ENCODE assay signal across 22 cellular contexts in genomic region chr2:43714164-43714563, GRCh38. TPM values are rescaled to one million over a fixed set of nuclear protein-coding genes. Genes with fewer than 3 reads are reported as not detected.
DNase-seq lines count a peak whose midpoint lies in the region; ATAC-seq and TF ChIP-seq lines count a peak whose summit lies in the region.
"Had no signal": no experiment of that assay in that cellular context is flagged by ENCODE, and none has a peak within 500 bp of the region (broad histone marks: within the 10 kb centered on the region; RNA-seq: fewer than 3 reads in every experiment).

No MANE protein-coding gene starts in this region.

- H3K27me3 ChIP-seq in mammary epithelial cell (ENCODE audit: insufficient read depth, low read length) (no peaks in the 10 kb centered on the region), MG63 (no peaks in the 10 kb centered on the region)
- H3K27me3 ChIP-seq: ascending aorta, upper lobe of left lung had no signal

- no peak overlapping the region for H3K9ac ChIP-seq in mammary epithelial cell (ENCODE audit: insufficient read depth, low read length)

- BruUV-seq in mammary epithelial cell (replicated peaks; lab: Mats Ljungman, UMichigan): no TSS peak

- H3K79me2 ChIP-seq in mammary epithelial cell (ENCODE audit: insufficient read depth, low read length): no peaks in the 10 kb centered on the region

- no peak overlapping the region for H3K4me2 ChIP-seq in mammary epithelial cell (ENCODE audit: insufficient read depth, low read depth, low read length)

- no peak for ATAC-seq in HG03354 (IDR thresholded peaks at IDR 0.05; ENCODE audit: poor library complexity, severe bottlenecking, unreplicated experiment)
- no peak for ATAC-seq in stimulated activated naive CD8-positive, alpha-beta T cell treated with anti-CD3 and anti-CD28 coated beads, Interleukin-15, Interleukin-2, amounts not matched to agents 100 U/mL and 50 U/mL, for 24 hours
- ATAC-seq: HCT116; Panc1; sciatic nerve; stimulated activated effector memory CD8-positive, alpha-beta T cell treated with anti-CD3 and anti-CD28 coated beads, Interleukin-12 subunit alpha, Interleukin-12 subunit beta, amount 100 ng/mL, for 72 hours had no signal

- peaks cover 23% of the 10 kb centered on the region for H3K36me3 Mint-ChIP-seq in osteocyte (ENCODE audit: unreplicated experiment)
- H3K36me3 Mint-ChIP-seq: stimulated activated effector memory CD8-positive, alpha-beta T cell treated with anti-CD3 and anti-CD28 coated beads, Interleukin-12 subunit alpha, Interleukin-12 subunit beta, amount 100 ng/mL, for 72 hours had no signal

- H3K36me3 ChIP-seq in mammary epithelial cell (ENCODE audit: insufficient read depth, low read length) (no peaks in the 10 kb centered on the region), MG63 (no peaks in the 10 kb centered on the region)
- H3K36me3 ChIP-seq: WERI-Rb-1 had no signal

- CTCF ChIA-PET in mammary epithelial cell (lab: Charles Lee; ENCODE audit: low non-redundant PET): no interaction called here

- H3K4me3 ChIP-seq in AG10803 (ENCODE audit: low read length): no peak overlapping the region
- no peak overlapping the region for H3K4me3 ChIP-seq in mammary epithelial cell (replicated peaks in 1 of 3; ENCODE audit: insufficient read depth in 1 of 3, low read depth in 2 of 3, low read length in 3 of 3)
- no peak overlapping the region for H3K4me3 ChIP-seq in MG63
- H3K4me3 ChIP-seq: ascending aorta, upper lobe of left lung had no signal

- no peak overlapping the region for H3K27ac ChIP-seq in mammary epithelial cell (ENCODE audit: insufficient read depth, low read depth, low read length)
- H3K27ac ChIP-seq: ascending aorta, upper lobe of left lung, WERI-Rb-1 had no signal

- H3K27me3 Mint-ChIP-seq in osteocyte (ENCODE audit: unreplicated experiment): no peaks in the 10 kb centered on the region

- no peak overlapping the region for H3K27ac Mint-ChIP-seq in osteocyte (ENCODE audit: unreplicated experiment)
- H3K27ac Mint-ChIP-seq: dendritic cell treated with granulocyte-macrophage colony-stimulating factor and Interleukin-4, amounts not matched to agents 40 ng/mL and 50 ng/mL, for 4 days; stimulated activated effector memory CD8-positive, alpha-beta T cell treated with anti-CD3 and anti-CD28 coated beads, Interleukin-12 subunit alpha, Interleukin-12 subunit beta, amount 100 ng/mL, for 72 hours had no signal

- in situ Hi-C loops in mammary epithelial cell (cut with MboI; ENCODE audit: low sequenced_read_pairs in 2 of 2): no loop called here

- peak; percentile 33 for DNase-seq in AG10803 (ENCODE audit: low read depth)
- peak; percentile 29 for DNase-seq in HT1080 (ENCODE audit: low read depth)
- DNase-seq in mammary epithelial cell: peak; percentile 61
- DNase-seq in left kidney (ENCODE audit: low read depth, low spot score): peak; percentile 15
- DNase-seq in osteocyte (ENCODE audit: extremely low spot score, unreplicated experiment): no peak
- DNase-seq in MG63: no peak
- DNase-seq in stimulated activated naive CD8-positive, alpha-beta T cell treated with anti-CD3 and anti-CD28 coated beads, Interleukin-15, Interleukin-2, amounts not matched to agents 100 U/mL and 50 U/mL, for 24 hours: no peak
- DNase-seq: activated CD8-positive, alpha-beta memory T cell treated with anti-CD3 and anti-CD28 coated beads for 24 hours; C1 segment of cervical spinal cord; Karpas-422; NCI-H1694 treated with DMSO at 0.1 percent for 48 hours; NCI-H524 treated with DMSO at 0.1 percent for 48 hours; upper lobe of left lung; WERI-Rb-1 had no signal

- peaks cover 2% of the 10 kb centered on the region for H3K4me1 Mint-ChIP-seq in osteocyte (ENCODE audit: unreplicated experiment)
- H3K4me1 Mint-ChIP-seq: neural crest cell; stimulated activated effector memory CD8-positive, alpha-beta T cell treated with anti-CD3 and anti-CD28 coated beads, Interleukin-12 subunit alpha, Interleukin-12 subunit beta, amount 100 ng/mL, for 72 hours had no signal

- H2AFZ ChIP-seq in mammary epithelial cell (ENCODE audit: low read depth, low read length): no peak overlapping the region

- H4K20me1 ChIP-seq in mammary epithelial cell (ENCODE audit: insufficient read depth, low read length): no peaks in the 10 kb centered on the region

- TF ChIP-seq CTCF in AG10803 (conservative IDR thresholded peaks at IDR 0.05; ENCODE audit: low read length) (no peak), mammary epithelial cell (conservative IDR thresholded peaks at IDR 0.05 in 1 of 2, IDR thresholded peaks at IDR 0.05 in 1 of 2; ENCODE audit: extremely low read depth in 1 of 2, insufficient read depth in 1 of 2, low read depth in 1 of 2, low read length in 2 of 2) (no peak), osteocyte (IDR thresholded peaks at IDR 0.05) (no peak)

- WGBS in mammary epithelial cell (ENCODE audit: low coverage, missing lambda C conversion rate): 33% methylated on average over 2 of the region's 2 CpGs

- no peaks in the 10 kb centered on the region for H3K9me3 ChIP-seq in mammary epithelial cell (replicated peaks; ENCODE audit: insufficient read depth, low read length)
- no peaks in the 10 kb centered on the region for H3K9me3 ChIP-seq in MG63
- H3K9me3 ChIP-seq: ascending aorta, upper lobe of left lung had no signal

- dilution Hi-C loops in mammary epithelial cell (cut with HindIII; ENCODE audit: low sequenced_read_pairs): no loop called here

- intact Hi-C loops in mammary epithelial cell (cut with micrococcal nuclease): no loop called here

- H3K4me1 ChIP-seq in mammary epithelial cell (ENCODE audit: insufficient read depth, low read length): peaks cover 4% of the 10 kb centered on the region
- H3K4me1 ChIP-seq: ascending aorta, upper lobe of left lung had no signal

- no peaks in the 10 kb centered on the region for H3K9me3 Mint-ChIP-seq in osteocyte (ENCODE audit: unreplicated experiment)
- H3K9me3 Mint-ChIP-seq: dendritic cell treated with granulocyte-macrophage colony-stimulating factor and Interleukin-4, amounts not matched to agents 40 ng/mL and 50 ng/mL, for 4 days; neural crest cell; stimulated activated effector memory CD8-positive, alpha-beta T cell treated with anti-CD3 and anti-CD28 coated beads, Interleukin-12 subunit alpha, Interleukin-12 subunit beta, amount 100 ng/mL, for 72 hours had no signal

- no peak overlapping the region for H3K4me3 Mint-ChIP-seq in osteocyte (ENCODE audit: unreplicated experiment)
- H3K4me3 Mint-ChIP-seq: dendritic cell treated with granulocyte-macrophage colony-stimulating factor and Interleukin-4, amounts not matched to agents 40 ng/mL and 50 ng/mL, for 4 days; neural crest cell; stimulated activated effector memory CD8-positive, alpha-beta T cell treated with anti-CD3 and anti-CD28 coated beads, Interleukin-12 subunit alpha, Interleukin-12 subunit beta, amount 100 ng/mL, for 72 hours had no signal

RNA-seq across cellular contexts. Expression of gene C1GALT1C1L, which starts 37.9 kb away (rescaled TPM):
- 0.87 and 1.7 TPM in 2 replicates for total RNA-seq in HT1080 (2014; rRNA removed; shearing (Covaris generic))
- polyA plus RNA-seq in HT1080 (2015; cell fraction: cytosol; rRNA removed): 0.79 and 2.0 TPM in 2 replicates
- 0.92 and 1.2 TPM in 2 replicates for polyA plus RNA-seq in HT1080 (2015; cell fraction: nucleus; rRNA removed)
- total RNA-seq in mammary epithelial cell (under 1 TPM; 0.61 to 0.67 TPM), osteocyte (not detected in 2 replicates)
- polyA plus RNA-seq in mammary epithelial cell: 0.42 TPM
- not detected for polyA minus RNA-seq in mammary epithelial cell
- total RNA-seq in MG63 (2014; rRNA removed; shearing (Covaris generic); ENCODE audit: low replicate concordance): not detected in 2 replicates
- total RNA-seq: ascending aorta, neural crest cell had no signal

RNA-seq across cellular contexts. Expression of gene DYNC2LI1, which starts 59.7 kb away (rescaled TPM):
- total RNA-seq in HT1080 (2014; rRNA removed; shearing (Covaris generic)): 4.8 and 7.5 TPM in 2 replicates
- polyA plus RNA-seq in HT1080 (2015; cell fraction: cytosol; rRNA removed): 10.0 and 13.6 TPM in 2 replicates
- 25.1 and 29.7 TPM in 2 replicates for polyA plus RNA-seq in HT1080 (2015; cell fraction: nucleus; rRNA removed)
- total RNA-seq in mammary epithelial cell (10 to 100 TPM; 15.6 to 16.2 TPM), osteocyte (16.7 and 18.4 TPM in 2 replicates)
- polyA plus RNA-seq in mammary epithelial cell: 7.7 TPM
- polyA minus RNA-seq in mammary epithelial cell: not detected
- 22.4 and 22.5 TPM in 2 replicates for total RNA-seq in MG63 (2014; rRNA removed; shearing (Covaris generic); ENCODE audit: low replicate concordance)

Comparison
In these comparisons a context has a peak if more than half of its experiments do, and no peak if none do; other contexts are left out.
1. DNase-seq: peak in AG10803 (single experiment), HT1080 (single experiment), mammary epithelial cell (single experiment) and left kidney (single experiment); none in osteocyte (single experiment), MG63 (single experiment) and stimulated activated naive CD8-positive, alpha-beta T cell treated with anti-CD3 and anti-CD28 coated beads, Interleukin-15, Interleukin-2, amounts not matched to agents 100 U/mL and 50 U/mL, for 24 hours (single experiment).